9 cellular contexts compared by ENCODE assay signal in the genomic region with DNA sequence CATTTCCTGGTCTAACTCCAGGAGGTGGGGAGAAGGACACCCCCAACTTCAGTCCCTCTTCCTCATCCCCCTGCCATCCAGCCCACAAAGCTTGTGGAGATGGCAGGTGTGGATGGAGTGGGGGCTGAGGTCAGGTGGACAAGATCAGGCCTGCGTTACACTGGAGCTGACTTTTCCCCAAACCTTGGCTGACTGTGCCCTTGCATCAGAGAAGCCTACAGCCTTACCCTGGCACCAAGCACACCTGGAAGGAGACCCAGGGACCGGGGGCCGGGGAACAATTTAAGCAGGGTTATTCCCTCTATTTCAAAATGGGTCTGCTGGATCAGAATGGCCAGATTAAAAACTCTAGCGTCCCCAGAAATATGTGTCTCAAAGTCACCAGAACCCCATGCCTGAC. TPM values are rescaled to one million over a fixed set of nuclear protein-coding genes. Genes with fewer than 3 reads are reported as not detected.
DNase-seq lines count a peak whose midpoint lies in the region; ATAC-seq and TF ChIP-seq lines count a peak whose summit lies in the region.
"Had no signal": no experiment of that assay in that cellular context is flagged by ENCODE, and none has a peak within 500 bp of the region (broad histone marks: within the 10 kb centered on the region; RNA-seq: fewer than 3 reads in every experiment).

No MANE protein-coding gene starts in this region.

- ATAC-seq in activated T-cell treated with anti-CD3 and anti-CD28 coated beads, Interleukin-2, amount 50 U/mL, for 4 hours: no peak
- ATAC-seq in T-helper 17 cell: no peak

- H3K9me3 Mint-ChIP-seq in activated T-cell treated with anti-CD3 and anti-CD28 coated beads, Interleukin-2, amount 50 U/mL, for 4 hours: no peaks in the 10 kb centered on the region
- H3K9me3 Mint-ChIP-seq in glutamatergic neuron (ENCODE audit: unreplicated experiment): peaks cover 11% of the 10 kb centered on the region

- H3K9ac ChIP-seq in stomach smooth muscle (ENCODE audit: low read length in 2 of 2): no peak overlapping the region

- H3K36me3 ChIP-seq in stomach smooth muscle (ENCODE audit: control insufficient read depth in 2 of 2, insufficient read depth in 2 of 2, low read length in 2 of 2): no peaks in the 10 kb centered on the region
- H3K36me3 ChIP-seq: Peyer's patch had no signal

- no peak for DNase-seq in activated T-cell treated with anti-CD3 and anti-CD28 coated beads, Interleukin-2, amount 50 U/mL, for 4 hours
- DNase-seq in activated T-cell treated with anti-CD3 and anti-CD28 coated beads for 4 hours (no peak), T-helper 17 cell (no peak), glutamatergic neuron (no peak), NCI-H2029 (lab: John Stamatoyannopoulos, UW) (no peak), NCI-H748 treated with DMSO at 0.1 percent for 48 hours (lab: John Stamatoyannopoulos, UW) (no peak)
- DNase-seq in effector CD4-positive, alpha-beta T cell: no peak

- H3K4me1 Mint-ChIP-seq in activated T-cell treated with anti-CD3 and anti-CD28 coated beads, Interleukin-2, amount 50 U/mL, for 4 hours (ENCODE audit: low read depth): peaks cover 38% of the 10 kb centered on the region
- H3K4me1 Mint-ChIP-seq in T-helper 17 cell: peaks cover 46% of the 10 kb centered on the region
- peaks cover 44% of the 10 kb centered on the region for H3K4me1 Mint-ChIP-seq in glutamatergic neuron (ENCODE audit: low read depth, unreplicated experiment)

- H3K9me3 ChIP-seq in T-helper 17 cell (ENCODE audit: control insufficient read depth, low read length, poor library complexity, severe bottlenecking): no peaks in the 10 kb centered on the region
- no peaks in the 10 kb centered on the region for H3K9me3 ChIP-seq in stomach smooth muscle (ENCODE audit: control insufficient read depth in 2 of 2, low read length in 2 of 2)
- H3K9me3 ChIP-seq: Peyer's patch had no signal

- peak overlapping the region; percentile 82 for H3K27ac ChIP-seq in stomach smooth muscle (ENCODE audit: low read length)

- no peaks in the 10 kb centered on the region for H3K27me3 ChIP-seq in stomach smooth muscle (ENCODE audit: control insufficient read depth in 1 of 2, insufficient read depth in 2 of 2, low read length in 2 of 2)
- H3K27me3 ChIP-seq: Peyer's patch had no signal

- no peak for TF ChIP-seq CTCF in glutamatergic neuron (IDR thresholded peaks at IDR 0.05; ENCODE audit: partially characterized antibody, unreplicated experiment)

- H3K27ac Mint-ChIP-seq in T-helper 17 cell (peak overlapping the region; percentile 95), glutamatergic neuron (ENCODE audit: unreplicated experiment) (peak overlapping the region; percentile 48)

- no peak overlapping the region for H3K4me3 ChIP-seq in stomach smooth muscle (ENCODE audit: low read length in 2 of 2)

- H3K36me3 Mint-ChIP-seq in activated T-cell treated with anti-CD3 and anti-CD28 coated beads, Interleukin-2, amount 50 U/mL, for 4 hours (ENCODE audit: insufficient read depth): no peaks in the 10 kb centered on the region
- H3K36me3 Mint-ChIP-seq in T-helper 17 cell (ENCODE audit: low read depth) (no peaks in the 10 kb centered on the region), glutamatergic neuron (ENCODE audit: unreplicated experiment) (no peaks in the 10 kb centered on the region)

- H3K4me1 ChIP-seq in stomach smooth muscle (ENCODE audit: control insufficient read depth, insufficient read depth, low read length): peaks cover 65% of the 10 kb centered on the region

- no peaks in the 10 kb centered on the region for H3K27me3 Mint-ChIP-seq in activated T-cell treated with anti-CD3 and anti-CD28 coated beads, Interleukin-2, amount 50 U/mL, for 4 hours (ENCODE audit: low read depth)
- H3K27me3 Mint-ChIP-seq in T-helper 17 cell (no peaks in the 10 kb centered on the region), glutamatergic neuron (ENCODE audit: unreplicated experiment) (peaks cover 9% of the 10 kb centered on the region)

- H3K4me3 Mint-ChIP-seq in activated T-cell treated with anti-CD3 and anti-CD28 coated beads, Interleukin-2, amount 50 U/mL, for 4 hours: peak overlapping the region; percentile 90
- H3K4me3 Mint-ChIP-seq in T-helper 17 cell: peak overlapping the region; percentile 21
- H3K4me3 Mint-ChIP-seq in glutamatergic neuron (ENCODE audit: unreplicated experiment): peak overlapping the region; percentile 61

RNA-seq across cellular contexts. Expression of gene TNK2, which starts 14.4 kb away (rescaled TPM):
- 10 to 100 TPM; 33.3 to 41.2 (median 40.7) TPM for total RNA-seq in activated T-cell treated with anti-CD3 and anti-CD28 coated beads, Interleukin-2, amount 50 U/mL, for 4 hours
- total RNA-seq in T-helper 17 cell: 100 to 1,000 TPM; 123 to 125 TPM
- total RNA-seq in glutamatergic neuron (ENCODE audit: unreplicated experiment): 46.2 TPM

Comparison
In these comparisons a context has a peak if more than half of its experiments do, and no peak if none do; other contexts are left out.
1. H3K4me3 Mint-ChIP-seq: peak in every context shown above with its lines; median percentile 90 in activated T-cell treated with anti-CD3 and anti-CD28 coated beads, Interleukin-2, amount 50 U/mL, for 4 hours; 61 in glutamatergic neuron; 21 in T-helper 17 cell.